Comparison of ENCODE assay signal across 2 cellular contexts in genomic region chr19:45189971-45190370, GRCh38.
A peak's percentile ranks its signal among the peaks of the same experiment; 100 is the strongest.
TF ChIP-seq lines count a peak whose summit lies in the region.

No MANE protein-coding gene starts in this region.

TF ChIP-seq in HepG2, 621 proteins besides CTCF, POLR2A, EP300 and RAD21:
- TF ChIP-seq SMAD9 (CRISPR knock-in tag; IDR thresholded peaks at IDR 0.05) = no peak
- TF ChIP-seq ZNF160 (CRISPR knock-in tag; IDR thresholded peaks at IDR 0.05) = peak; percentile 73

TF ChIP-seq in K562, 482 proteins besides CTCF, POLR2A, EP300 and RAD21:
- TF ChIP-seq PRMT5 (CRISPR knock-in tag; IDR thresholded peaks at IDR 0.05) = no peak
- 0 out of 2 replicates have a peak, but pooled peaks have one; percentile 53 for TF ChIP-seq TRIM28 (IDR thresholded peaks at IDR 0.05)
